In the genomic region with DNA sequence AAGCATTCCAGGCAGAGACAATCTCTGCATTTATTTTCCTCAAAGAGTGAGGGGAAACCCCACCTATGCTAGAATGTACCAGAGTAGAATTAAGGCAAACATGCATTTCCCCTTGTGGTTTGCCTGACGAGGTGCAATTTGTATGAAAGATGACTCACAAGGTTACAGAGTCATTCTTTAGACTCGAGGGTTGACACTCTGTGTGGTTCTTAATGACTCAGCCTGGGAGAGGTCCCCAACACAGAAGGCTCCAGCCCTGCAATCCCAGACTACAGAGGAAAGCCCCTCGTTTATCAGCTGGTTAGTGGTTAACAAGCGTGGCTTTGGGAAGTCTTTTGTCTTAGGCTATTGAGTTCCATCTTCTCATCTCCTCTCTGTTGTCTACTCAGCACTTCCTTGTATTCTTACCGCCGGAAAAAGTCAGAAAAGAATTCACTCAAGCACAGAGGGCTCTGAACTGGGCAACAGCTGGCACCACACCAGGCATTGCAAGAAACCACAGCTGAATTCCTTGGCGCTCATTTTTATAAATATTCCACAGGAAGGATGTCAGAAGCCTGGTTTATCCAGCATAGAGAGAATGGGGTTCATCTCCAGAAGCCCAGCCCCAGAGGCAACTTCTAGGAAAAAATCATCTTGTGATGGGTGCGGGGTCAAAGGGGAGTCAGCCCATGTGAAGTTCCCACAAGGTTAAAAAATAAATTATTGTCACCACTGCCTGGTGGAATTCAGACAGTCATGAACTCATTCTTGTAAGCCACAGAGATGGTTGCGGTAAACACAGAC, we compare ENCODE assay signal across 8 cellular contexts. TPM values are rescaled to one million over a fixed set of nuclear protein-coding genes. Genes with fewer than 3 reads are reported as not detected.
DNase-seq lines count a peak whose midpoint lies in the region; ATAC-seq and TF ChIP-seq lines count a peak whose summit lies in the region.

No MANE protein-coding gene starts in this region.

- TF ChIP-seq RAD21 in HCT116 (IDR thresholded peaks at IDR 0.05; ENCODE audit: low read depth): peak; percentile 37; the same call in 1 of the 2 replicates

- H3K79me2 ChIP-seq in HCT116 (ENCODE audit: insufficient read depth, low read length) (peaks cover 5% of the 10 kb centered on the region; the same call in 1 of the 2 replicates), MM.1S (ENCODE audit: low read length) (no peaks in the 10 kb centered on the region), osteoblast (ENCODE audit: insufficient read depth, low read length) (peaks cover 13% of the 10 kb centered on the region)

- POLR2A ChIA-PET in HCT116 (lab: Charles Lee): no interaction called here

- CTCF ChIA-PET in HCT116 (lab: Charles Lee): interaction anchor here (1.1 kb wide), 1 partner anchor 12 kb away, joined by 3 read pairs; no protein-coding TSS in a partner anchor

- peaks cover 10 to 14% of the 10 kb centered on the region in 2 experiments; a peak in 2 of 4 replicates for H3K9me3 ChIP-seq in HCT116 (ENCODE audit: control insufficient read depth in 1 of 2, insufficient read depth in 1 of 2, low read depth in 1 of 2, low read length in 2 of 2)
- no peaks in the 10 kb centered on the region for H3K9me3 ChIP-seq in MM.1S (replicated peaks; ENCODE audit: insufficient read depth, low read length)
- no peaks in the 10 kb centered on the region for H3K9me3 ChIP-seq in esophagus squamous epithelium
- H3K9me3 ChIP-seq in osteoblast (ENCODE audit: low read depth, low read length): no peaks in the 10 kb centered on the region
- peaks cover 0 to 4% (median 0%) of the 10 kb centered on the region in 3 donors for H3K9me3 ChIP-seq in tibial artery

- H2AFZ ChIP-seq in HCT116 (ENCODE audit: low read depth, low read length, poor library complexity, severe bottlenecking): no peak overlapping the region
- H2AFZ ChIP-seq in MM.1S (ENCODE audit: low read length): 0 out of 2 replicates have a peak overlapping the region, but pooled peaks have one; percentile 12
- no peak overlapping the region for H2AFZ ChIP-seq in osteoblast (ENCODE audit: low read length)

- no peaks in the 10 kb centered on the region for H3K9me2 ChIP-seq in HCT116 (ENCODE audit: insufficient read depth)
- no peaks in the 10 kb centered on the region for H3K9me2 ChIP-seq in MM.1S (replicated peaks; ENCODE audit: insufficient read depth, low read length)

- intact Hi-C loops in HCT116 (cut with micrococcal nuclease): loop anchor here (1.0 kb wide), 1 partner anchor 77 kb away; no protein-coding TSS in a partner anchor
- intact Hi-C loops in esophagus squamous epithelium (cut with DNase I): no loop called here
- intact Hi-C loops in tibial artery (cut with DNase I; ENCODE audit: low total_unique reads): no loop called here

- peak; percentile 88 for DNase-seq in GM12865 (ENCODE audit: low read depth)
- peak; percentile 97 for DNase-seq in HCT116 (ENCODE audit: low read depth, low spot score)
- peak; percentile 87 for DNase-seq in MM.1S
- peak; percentile 36 to 64 for DNase-seq in activated CD8-positive, alpha-beta memory T cell treated with anti-CD3 and anti-CD28 coated beads for 4 hours (ENCODE audit: low read depth in 2 of 2)
- no peak for DNase-seq in esophagus squamous epithelium (lab: John Stamatoyannopoulos, UW)
- DNase-seq in osteoblast (ENCODE audit: insufficient read length, low spot score, missing footprints): peak; percentile 91
- DNase-seq in tibial artery: peak; percentile 55 to 87
- no peak for DNase-seq in NCI-H128 (lab: John Stamatoyannopoulos, UW; ENCODE audit: unreplicated experiment)

- H3K4me2 ChIP-seq in HCT116 (ENCODE audit: low read length) (peak overlapping the region; percentile 73), MM.1S (ENCODE audit: low read depth, low read length) (peak overlapping the region; percentile 39), osteoblast (ENCODE audit: insufficient read depth, low read length) (peak overlapping the region; percentile 75)

- no TSS peak for BruUV-seq in HCT116 (replicated peaks; lab: Mats Ljungman, UMichigan)

- H3K27ac ChIP-seq in HCT116 (ENCODE audit: low read depth, low read length) (peak overlapping the region; percentile 68), MM.1S (ENCODE audit: low read length) (peak overlapping the region; percentile 67), esophagus squamous epithelium (peak overlapping the region; percentile 70 to 88 (median 84)), osteoblast (ENCODE audit: low read depth, low read length) (peak overlapping the region; percentile 98), tibial artery (peak overlapping the region; percentile 58 to 64)

- no peaks in the 10 kb centered on the region for H4K20me1 ChIP-seq in HCT116 (ENCODE audit: insufficient read depth)
- H4K20me1 ChIP-seq in MM.1S (ENCODE audit: insufficient read depth, low read length): no peaks in the 10 kb centered on the region
- no peaks in the 10 kb centered on the region for H4K20me1 ChIP-seq in osteoblast (ENCODE audit: insufficient read depth, low read length)

- H3K4me3 ChIP-seq in GM12865 (ENCODE audit: low read depth, low read length) (no peak overlapping the region), HCT116 (replicated peaks in 1 of 2; ENCODE audit: low read depth in 1 of 2, low read length in 2 of 2) (peak overlapping the region in 1 of 2 experiments; percentile 31; a peak in 2 of 4 replicates), MM.1S (ENCODE audit: low read length) (no peak overlapping the region; the same call in 1 of the 2 replicates), esophagus squamous epithelium (no peak overlapping the region), osteoblast (ENCODE audit: insufficient read depth, low read length) (peak overlapping the region; percentile 50), tibial artery (peak overlapping the region in 1 of 2 donors; percentile 4)

- peaks cover 0 to 17% of the 10 kb centered on the region in 2 experiments; a peak in 2 of 4 replicates for H3K36me3 ChIP-seq in HCT116 (ENCODE audit: control insufficient read depth in 1 of 2, insufficient read depth in 2 of 2, low read length in 2 of 2)
- H3K36me3 ChIP-seq in MM.1S (replicated peaks; ENCODE audit: insufficient read depth, low read length): no peaks in the 10 kb centered on the region
- H3K36me3 ChIP-seq in esophagus squamous epithelium: peaks cover 0 to 42% (median 0%) of the 10 kb centered on the region in 3 donors
- peaks cover 6% of the 10 kb centered on the region for H3K36me3 ChIP-seq in osteoblast (ENCODE audit: insufficient read depth, low read length)
- H3K36me3 ChIP-seq in tibial artery: peaks cover 16 to 23% (median 18%) of the 10 kb centered on the region in 3 donors

- WGBS in esophagus squamous epithelium, 2 donors: 9 to 13% methylated on average over 8 to 9 of the region's 9 CpGs

- H3F3A ChIP-seq in MM.1S (ENCODE audit: insufficient read depth, low read length): peaks cover 9% of the 10 kb centered on the region; the same call in 1 of the 2 replicates

- TF ChIP-seq CTCF in GM12865 (IDR thresholded peaks at IDR 0.05; ENCODE audit: insufficient read depth, low read depth, low read length, missing control alignments) (no peak), HCT116 (IDR thresholded peaks at IDR 0.05 in 2 of 3, conservative IDR thresholded peaks at IDR 0.05 in 1 of 3; ENCODE audit: borderline replicate concordance in 1 of 3, insufficient read depth in 1 of 3, low read depth in 2 of 3, low read length in 2 of 3) (peak in 2 of 3 experiments; percentile 41 to 51; a peak in 4 of 6 replicates), MM.1S (IDR thresholded peaks at IDR 0.05; ENCODE audit: low read length) (peak; percentile 25), esophagus squamous epithelium (IDR thresholded peaks at IDR 0.05) (peak in 4 of 6 experiments; percentile 48 to 78 (median 74)), osteoblast (IDR thresholded peaks at IDR 0.05; ENCODE audit: extremely low read depth, low read depth, low read length) (peak; percentile 46), tibial artery (IDR thresholded peaks at IDR 0.05) (peak; percentile 55 to 64)

- H3K4me1 ChIP-seq in HCT116 (ENCODE audit: control insufficient read depth in 1 of 2, insufficient read depth in 2 of 2, low read length in 2 of 2) (peaks cover 34 to 51% of the 10 kb centered on the region in 2 experiments), MM.1S (ENCODE audit: low read length) (peaks cover 14% of the 10 kb centered on the region; the same call in 1 of the 2 replicates), esophagus squamous epithelium (peaks cover 34 to 61% (median 47%) of the 10 kb centered on the region in 3 donors), osteoblast (ENCODE audit: insufficient read depth, low read length) (peaks cover 24% of the 10 kb centered on the region), tibial artery (peaks cover 0 to 70% (median 45%) of the 10 kb centered on the region in 4 donors)

- H3K27me3 ChIP-seq in HCT116 (ENCODE audit: insufficient read depth, low read length) (no peaks in the 10 kb centered on the region), MM.1S (replicated peaks; ENCODE audit: insufficient read depth, low read length) (no peaks in the 10 kb centered on the region), esophagus squamous epithelium (no peaks in the 10 kb centered on the region), osteoblast (ENCODE audit: insufficient read depth, low read length) (no peaks in the 10 kb centered on the region), tibial artery (no peaks in the 10 kb centered on the region)

- H3K9ac ChIP-seq in HCT116 (ENCODE audit: low read length) (peak overlapping the region; percentile 47), MM.1S (ENCODE audit: low read length) (no peak overlapping the region)

- no peak for TF ChIP-seq POLR2A in HCT116 (IDR thresholded peaks at IDR 0.05; ENCODE audit: borderline replicate concordance, extremely low read depth, insufficient read depth, insufficient read length)
- TF ChIP-seq POLR2A in esophagus squamous epithelium (IDR thresholded peaks at IDR 0.05): no peak

- peak; percentile 97 for ATAC-seq in HCT116

- RAD21 ChIA-PET in HCT116 (lab: Charles Lee; ENCODE audit: low non-redundant PET in 1 of 2, low total read pairs in 2 of 2, uncharacterized antibody in 2 of 2, unreplicated experiment in 2 of 2): interaction anchor here in 1 of 2 experiments (0.6 kb wide), 1 partner anchor 21 kb away, joined by 3 read pairs; no protein-coding TSS in a partner anchor

TF ChIP-seq in HCT116, 20 proteins besides CTCF, POLR2A, EP300 and RAD21 (continues in another document):
- peak; percentile 45 for TF ChIP-seq YY1 (IDR thresholded peaks at IDR 0.05; ENCODE audit: extremely low read depth, insufficient replicate concordance, low read depth, low read length)
- peak; percentile 98 for TF ChIP-seq FOSL1 (IDR thresholded peaks at IDR 0.05; ENCODE audit: low read depth)
- TF ChIP-seq CEBPB (IDR thresholded peaks at IDR 0.05; ENCODE audit: low read depth): peak; percentile 89
- TF ChIP-seq EGR1 (IDR thresholded peaks at IDR 0.05; ENCODE audit: low read depth): no peak

RNA-seq across cellular contexts. Expression of a gene that starts 24.4 kb away (rescaled TPM):
- total RNA-seq in HCT116 (2021; ENCODE audit: unreplicated experiment) (27.0 TPM), esophagus squamous epithelium (100 to 1,000 TPM in 2 of 4 donors, 10 to 100 TPM in 2; 71.1 to 227 (median 147) TPM), osteoblast (36.9 and 122 TPM in 2 replicates)
- polyA plus RNA-seq in HCT116 (2012): 6.3 and 9.3 TPM in 2 replicates

Comparison
In these comparisons a context has a peak if more than half of its experiments do, and no peak if none do; other contexts are left out.
1. DNase-seq: peak in GM12865 (single experiment), HCT116 (single experiment), MM.1S (single experiment), activated CD8-positive, alpha-beta memory T cell treated with anti-CD3 and anti-CD28 coated beads for 4 hours (2 of 2), osteoblast (single experiment) and tibial artery (2 of 2); none in esophagus squamous epithelium (single experiment) and NCI-H128 (single experiment).
2. Peak in every context shown above with its lines, with median percentiles within 50 percentile points of each other: H3K27ac ChIP-seq and H3K4me2 ChIP-seq.